In genomic region chr17:6831662-6832263, GRCh38 we compare ENCODE assay signal across 9 cellular contexts. TPM values are rescaled to one million over a fixed set of nuclear protein-coding genes. Genes with fewer than 3 reads are reported as not detected.
DNase-seq lines count a peak whose midpoint lies in the region; ATAC-seq and TF ChIP-seq lines count a peak whose summit lies in the region.
"Had no signal": no experiment of that assay in that cellular context is flagged by ENCODE, and none has a peak within 500 bp of the region (broad histone marks: within the 10 kb centered on the region; RNA-seq: fewer than 3 reads in every experiment).

Gene TEKT1, minus strand, starts transcription at chr17:6831729. Its CDS starts 1,353 bp downstream, at chr17:6830376.

- no peak within 1 kb of the TSS for H3K27ac ChIP-seq in osteoblast (ENCODE audit: low read depth, low read length)
- H3K27ac ChIP-seq in suprapubic skin: no peak within 1 kb of the TSS
- H3K27ac ChIP-seq: 22Rv1 had no signal

- intact Hi-C loops in Right ventricle myocardium superior (cut with DNase I): no loop called here

- DNase-seq in DMS 273 (lab: John Stamatoyannopoulos, UW; ENCODE audit: unreplicated experiment) (peak; percentile 83), DMS 273 treated with DMSO at 0.1 percent for 48 hours (lab: John Stamatoyannopoulos, UW) (no peak), RPMI7951 (ENCODE audit: low read depth) (peak; percentile 38), Right ventricle myocardium superior (peak; percentile 83), osteoblast (ENCODE audit: insufficient read length, low spot score, missing footprints) (peak; percentile 72), suprapubic skin (ENCODE audit: low spot score in 2 of 2) (peak; percentile 86), amniotic stem cell (lab: John Stamatoyannopoulos, UW) (no peak)
- peak; percentile 69 for DNase-seq in activated naive CD8-positive, alpha-beta T cell treated with anti-CD3 and anti-CD28 coated beads for 36 hours

- peaks cover 14% of the 10 kb centered on the region for H3K4me1 Mint-ChIP-seq in activated naive CD8-positive, alpha-beta T cell treated with anti-CD3 and anti-CD28 coated beads for 36 hours

- 2% methylated on average over 31 of the region's 35 CpGs for WGBS in suprapubic skin

- TF ChIP-seq EP300 in suprapubic skin (IDR thresholded peaks at IDR 0.05): no peak

- H3K4me1 ChIP-seq in osteoblast (ENCODE audit: insufficient read depth, low read length): no peaks in the 10 kb centered on the region
- peaks cover 13% of the 10 kb centered on the region for H3K4me1 ChIP-seq in suprapubic skin

- H3K27me3 Mint-ChIP-seq in activated naive CD8-positive, alpha-beta T cell treated with anti-CD3 and anti-CD28 coated beads for 36 hours: peaks cover 58% of the 10 kb centered on the region

- no peaks in the 10 kb centered on the region for H4K20me1 ChIP-seq in osteoblast (ENCODE audit: insufficient read depth, low read length)

- H3K36me3 ChIP-seq in osteoblast (ENCODE audit: insufficient read depth, low read length): no peaks in the 10 kb centered on the region
- H3K36me3 ChIP-seq in suprapubic skin: no peaks in the 10 kb centered on the region

- TF ChIP-seq POLR2A in suprapubic skin (IDR thresholded peaks at IDR 0.05): no peak

- H3K36me3 Mint-ChIP-seq in activated naive CD8-positive, alpha-beta T cell treated with anti-CD3 and anti-CD28 coated beads for 36 hours: no peaks in the 10 kb centered on the region

- H3K9me3 Mint-ChIP-seq in activated naive CD8-positive, alpha-beta T cell treated with anti-CD3 and anti-CD28 coated beads for 36 hours: no peaks in the 10 kb centered on the region

- H3K9me3 ChIP-seq in osteoblast (ENCODE audit: low read depth, low read length): no peaks in the 10 kb centered on the region
- no peaks in the 10 kb centered on the region for H3K9me3 ChIP-seq in suprapubic skin

- H3K27ac Mint-ChIP-seq in activated naive CD8-positive, alpha-beta T cell treated with anti-CD3 and anti-CD28 coated beads for 36 hours: no peak within 1 kb of the TSS

- peak within 1 kb of the TSS; percentile 74 for H3K4me3 Mint-ChIP-seq in activated naive CD8-positive, alpha-beta T cell treated with anti-CD3 and anti-CD28 coated beads for 36 hours

- H3K27me3 ChIP-seq in osteoblast (ENCODE audit: insufficient read depth, low read length) (peaks cover 74% of the 10 kb centered on the region), suprapubic skin (peaks cover 51% of the 10 kb centered on the region)

- H2AFZ ChIP-seq in osteoblast (ENCODE audit: low read length): peak within 1 kb of the TSS; percentile 35

- peak within 1 kb of the TSS; percentile 67 for H3K4me2 ChIP-seq in osteoblast (ENCODE audit: insufficient read depth, low read length)

- TF ChIP-seq CTCF in osteoblast (IDR thresholded peaks at IDR 0.05; ENCODE audit: extremely low read depth, low read depth, low read length) (no peak), suprapubic skin (IDR thresholded peaks at IDR 0.05) (no peak)

- peak; percentile 80 for ATAC-seq in Right ventricle myocardium superior (ENCODE audit: poor library complexity)

- H3K4me3 ChIP-seq in osteoblast (ENCODE audit: insufficient read depth, low read length): peak within 1 kb of the TSS; percentile 46
- H3K4me3 ChIP-seq in suprapubic skin: peak within 1 kb of the TSS; percentile 45

- H3K79me2 ChIP-seq in osteoblast (ENCODE audit: insufficient read depth, low read length): no peaks in the 10 kb centered on the region

RNA-seq across cellular contexts. Expression of gene TEKT1, which starts in this region (rescaled TPM):
- total RNA-seq in RPMI7951 (2014; rRNA removed; shearing (Covaris generic)): not detected in 2 replicates
- not detected for total RNA-seq in activated naive CD8-positive, alpha-beta T cell treated with anti-CD3 and anti-CD28 coated beads for 36 hours
- total RNA-seq in Right ventricle myocardium superior (not detected), osteoblast (not detected in 2 replicates), suprapubic skin (not detected)

Comparison
In these comparisons a context has a peak if more than half of its experiments do, and no peak if none do; other contexts are left out.
1. Peak in DNase-seq in RPMI7951; RNA of the gene not detected or under 1 TPM.
2. Peak in DNase-seq in activated naive CD8-positive, alpha-beta T cell treated with anti-CD3 and anti-CD28 coated beads for 36 hours; RNA of the gene not detected or under 1 TPM.
3. Peak in DNase-seq and ATAC-seq in Right ventricle myocardium superior; RNA of the gene not detected or under 1 TPM.
4. Peak in DNase-seq, H3K4me3 ChIP-seq and H3K4me2 ChIP-seq in osteoblast; RNA of the gene not detected or under 1 TPM.
5. Peak in DNase-seq and H3K4me3 ChIP-seq in suprapubic skin; RNA of the gene not detected or under 1 TPM.